In the genomic region with DNA sequence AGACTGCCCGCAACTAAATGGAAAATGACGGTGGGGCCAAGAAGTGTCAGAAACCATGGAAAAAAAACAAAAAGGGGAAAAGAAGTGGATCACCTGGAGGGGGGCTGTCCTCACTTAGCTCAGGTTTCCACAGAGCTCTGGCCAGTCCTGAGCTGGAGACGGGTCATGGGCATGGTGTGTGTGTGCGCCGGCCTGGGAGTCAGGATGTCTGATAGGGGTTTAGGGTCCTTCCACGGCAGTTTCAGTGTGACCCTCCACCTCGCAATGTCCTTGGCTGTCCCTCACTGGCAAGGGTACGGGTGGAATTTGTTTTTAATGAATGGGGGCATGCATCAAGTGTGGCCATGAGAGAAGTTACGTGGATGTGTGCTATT, we compare ENCODE assay signal across 19 cellular contexts.
DNase-seq lines count a peak whose midpoint lies in the region; ATAC-seq and TF ChIP-seq lines count a peak whose summit lies in the region.
"Had no signal": no experiment of that assay in that cellular context is flagged by ENCODE, and none has a peak within 500 bp of the region (broad histone marks: within the 10 kb centered on the region; RNA-seq: fewer than 3 reads in every experiment).

No MANE protein-coding gene starts in this region.

- H3K27ac Mint-ChIP-seq in neural progenitor cell: peak overlapping the region; percentile 38
- H3K27ac Mint-ChIP-seq in stimulated activated effector memory CD8-positive, alpha-beta T cell treated with anti-CD3 and anti-CD28 coated beads, Interleukin-12 subunit alpha, Interleukin-12 subunit beta, amount 100 ng/mL, for 72 hours: no peak overlapping the region
- H3K27ac Mint-ChIP-seq: CD4-positive, alpha-beta memory T cell; HFFc6 had no signal

- H3K4me1 Mint-ChIP-seq in neural progenitor cell: peaks cover 17% of the 10 kb centered on the region
- no peaks in the 10 kb centered on the region for H3K4me1 Mint-ChIP-seq in stimulated activated effector memory CD8-positive, alpha-beta T cell treated with anti-CD3 and anti-CD28 coated beads, Interleukin-12 subunit alpha, Interleukin-12 subunit beta, amount 100 ng/mL, for 72 hours
- H3K4me1 Mint-ChIP-seq: CD4-positive, alpha-beta memory T cell had no signal

- H3K9me3 ChIP-seq in heart right ventricle (no peaks in the 10 kb centered on the region), right atrium auricular region (no peaks in the 10 kb centered on the region), neural progenitor cell (ENCODE audit: low read depth) (no peaks in the 10 kb centered on the region), tibial artery (no peaks in the 10 kb centered on the region), MG63 (no peaks in the 10 kb centered on the region)
- H3K9me3 ChIP-seq: BLaER1 treated with 17β-estradiol and CSF1 and Interleukin-3, amounts not matched to agents 10 nM and 100 nM had no signal

- H3K79me2 ChIP-seq in neural progenitor cell (ENCODE audit: low read depth): no peaks in the 10 kb centered on the region

- intact Hi-C loops in heart right ventricle (cut with DNase I) (loop anchor here in 1 of 10 donors (5.0 kb wide), 1 partner anchor 131 kb away; no protein-coding TSS in a partner anchor), tibial artery (cut with DNase I; ENCODE audit: low total_unique reads) (no loop called here)

- DNase-seq in heart right ventricle: no peak
- DNase-seq in right atrium auricular region (ENCODE audit: low spot score): no peak
- DNase-seq in coronary artery (ENCODE audit: low spot score): no peak
- no peak for DNase-seq in neural progenitor cell (ENCODE audit: low spot score)
- no peak for DNase-seq in tibial artery
- no peak for DNase-seq in stimulated activated effector memory CD8-positive, alpha-beta T cell treated with anti-CD3 and anti-CD28 coated beads, Interleukin-12 subunit alpha, Interleukin-12 subunit beta, amount 100 ng/mL, for 72 hours (ENCODE audit: low spot score in 2 of 2)
- DNase-seq in MG63: no peak
- no peak for DNase-seq in COLO829 (ENCODE audit: low spot score)
- DNase-seq: CD4-positive, alpha-beta memory T cell; DND-41; H7; HFFc6; Kasumi-1; NCI-H1694 treated with DMSO at 0.1 percent for 48 hours; NCI-H2081 treated with DMSO at 0.1 percent for 48 hours; NCI-H2171 treated with DMSO at 0.1 percent for 48 hours; NCI-H526 had no signal

- H3K27ac ChIP-seq in heart right ventricle (peak overlapping the region in 5 of 10 donors; percentile 67 to 77 (median 74)), right atrium auricular region (peak overlapping the region in 1 of 2 donors; percentile 50), coronary artery (peak overlapping the region; percentile 36 to 70), neural progenitor cell (no peak overlapping the region), tibial artery (peak overlapping the region; percentile 60 to 79)
- H3K27ac ChIP-seq: 22Rv1; BLaER1 treated with 17β-estradiol and CSF1 and Interleukin-3, amounts not matched to agents 10 nM and 100 nM had no signal

- no peak overlapping the region for H3K9ac ChIP-seq in neural progenitor cell
- H3K9ac ChIP-seq: BLaER1 treated with 17β-estradiol and CSF1 and Interleukin-3, amounts not matched to agents 10 nM and 100 nM had no signal

- H3K9me3 Mint-ChIP-seq in neural progenitor cell: no peaks in the 10 kb centered on the region
- peaks cover 14% of the 10 kb centered on the region for H3K9me3 Mint-ChIP-seq in stimulated activated effector memory CD8-positive, alpha-beta T cell treated with anti-CD3 and anti-CD28 coated beads, Interleukin-12 subunit alpha, Interleukin-12 subunit beta, amount 100 ng/mL, for 72 hours
- H3K9me3 Mint-ChIP-seq: HFFc6 had no signal

- H3K27me3 Mint-ChIP-seq in neural progenitor cell (ENCODE audit: insufficient read depth, low read depth): peaks cover 5% of the 10 kb centered on the region
- H3K27me3 Mint-ChIP-seq: CD4-positive, alpha-beta memory T cell had no signal

- H3K36me3 Mint-ChIP-seq in neural progenitor cell: no peaks in the 10 kb centered on the region
- no peaks in the 10 kb centered on the region for H3K36me3 Mint-ChIP-seq in stimulated activated effector memory CD8-positive, alpha-beta T cell treated with anti-CD3 and anti-CD28 coated beads, Interleukin-12 subunit alpha, Interleukin-12 subunit beta, amount 100 ng/mL, for 72 hours
- H3K36me3 Mint-ChIP-seq: CD4-positive, alpha-beta memory T cell had no signal

- H3K4me2 ChIP-seq in neural progenitor cell: no peak overlapping the region
- H3K4me2 ChIP-seq: BLaER1 treated with 17β-estradiol and CSF1 and Interleukin-3, amounts not matched to agents 10 nM and 100 nM had no signal

- H4K20me1 ChIP-seq in neural progenitor cell (ENCODE audit: low read depth): no peaks in the 10 kb centered on the region
- H4K20me1 ChIP-seq: BLaER1 treated with 17β-estradiol and CSF1 and Interleukin-3, amounts not matched to agents 10 nM and 100 nM had no signal

- H3K4me3 ChIP-seq in heart right ventricle (peak overlapping the region in 4 of 10 donors; percentile 31 to 37 (median 32)), right atrium auricular region (no peak overlapping the region), coronary artery (peak overlapping the region; percentile 64), neural progenitor cell (no peak overlapping the region), tibial artery (peak overlapping the region; percentile 32 to 49), MG63 (no peak overlapping the region)
- H3K4me3 ChIP-seq: BLaER1 treated with 17β-estradiol and CSF1 and Interleukin-3, amounts not matched to agents 10 nM and 100 nM had no signal

- H3K27me3 ChIP-seq in heart right ventricle: no peaks in the 10 kb centered on the region
- H3K27me3 ChIP-seq in right atrium auricular region: no peaks in the 10 kb centered on the region
- no peaks in the 10 kb centered on the region for H3K27me3 ChIP-seq in neural progenitor cell
- H3K27me3 ChIP-seq in tibial artery: no peaks in the 10 kb centered on the region
- H3K27me3 ChIP-seq in MG63: no peaks in the 10 kb centered on the region
- H3K27me3 ChIP-seq: BLaER1 treated with 17β-estradiol and CSF1 and Interleukin-3, amounts not matched to agents 10 nM and 100 nM had no signal

- H2AFZ ChIP-seq in neural progenitor cell (replicated peaks): no peak overlapping the region

- H3K4me1 ChIP-seq in heart right ventricle: peaks cover 0 to 34% (median 6%) of the 10 kb centered on the region in 9 donors
- H3K4me1 ChIP-seq in right atrium auricular region: no peaks in the 10 kb centered on the region
- H3K4me1 ChIP-seq in neural progenitor cell: no peaks in the 10 kb centered on the region
- H3K4me1 ChIP-seq in tibial artery: peaks cover 0 to 37% (median 10%) of the 10 kb centered on the region in 4 donors
- H3K4me1 ChIP-seq: BLaER1 treated with 17β-estradiol and CSF1 and Interleukin-3, amounts not matched to agents 10 nM and 100 nM had no signal

- H3K36me3 ChIP-seq in heart right ventricle (no peaks in the 10 kb centered on the region), right atrium auricular region (no peaks in the 10 kb centered on the region), neural progenitor cell (no peaks in the 10 kb centered on the region), tibial artery (no peaks in the 10 kb centered on the region), MG63 (no peaks in the 10 kb centered on the region)
- H3K36me3 ChIP-seq: BLaER1 treated with 17β-estradiol and CSF1 and Interleukin-3, amounts not matched to agents 10 nM and 100 nM had no signal

- peak in 6 of 8 donors; percentile 4 to 37 (median 22) for ATAC-seq in heart right ventricle
- no peak for ATAC-seq in stimulated activated effector memory CD8-positive, alpha-beta T cell treated with anti-CD3 and anti-CD28 coated beads, Interleukin-12 subunit alpha, Interleukin-12 subunit beta, amount 100 ng/mL, for 72 hours

- H3K4me3 Mint-ChIP-seq in neural progenitor cell: no peak overlapping the region
- H3K4me3 Mint-ChIP-seq in stimulated activated effector memory CD8-positive, alpha-beta T cell treated with anti-CD3 and anti-CD28 coated beads, Interleukin-12 subunit alpha, Interleukin-12 subunit beta, amount 100 ng/mL, for 72 hours: no peak overlapping the region
- H3K4me3 Mint-ChIP-seq: CD4-positive, alpha-beta memory T cell; HFFc6 had no signal

- no peak for TF ChIP-seq CTCF in heart right ventricle (IDR thresholded peaks at IDR 0.05)
- no peak for TF ChIP-seq CTCF in right atrium auricular region (IDR thresholded peaks at IDR 0.05)
- TF ChIP-seq CTCF in coronary artery (IDR thresholded peaks at IDR 0.05): no peak
- no peak for TF ChIP-seq CTCF in neural progenitor cell (IDR thresholded peaks at IDR 0.05)
- no peak for TF ChIP-seq CTCF in tibial artery (IDR thresholded peaks at IDR 0.05)

- no peaks in the 10 kb centered on the region for H3F3A ChIP-seq in neural progenitor cell (ENCODE audit: low read depth)

- WGBS in heart right ventricle, 2 donors: 71 to 79% methylated on average over 9 of the region's 9 CpGs

Comparison
In these comparisons a context has a peak if more than half of its experiments do, and no peak if none do; other contexts are left out.
1. H3K4me3 ChIP-seq: peak in coronary artery (single experiment) and tibial artery (2 of 2); none in right atrium auricular region (0 of 2), neural progenitor cell (single experiment) and MG63 (single experiment).